Comparison of ENCODE assay signal across 1 cellular context in the genomic region with DNA sequence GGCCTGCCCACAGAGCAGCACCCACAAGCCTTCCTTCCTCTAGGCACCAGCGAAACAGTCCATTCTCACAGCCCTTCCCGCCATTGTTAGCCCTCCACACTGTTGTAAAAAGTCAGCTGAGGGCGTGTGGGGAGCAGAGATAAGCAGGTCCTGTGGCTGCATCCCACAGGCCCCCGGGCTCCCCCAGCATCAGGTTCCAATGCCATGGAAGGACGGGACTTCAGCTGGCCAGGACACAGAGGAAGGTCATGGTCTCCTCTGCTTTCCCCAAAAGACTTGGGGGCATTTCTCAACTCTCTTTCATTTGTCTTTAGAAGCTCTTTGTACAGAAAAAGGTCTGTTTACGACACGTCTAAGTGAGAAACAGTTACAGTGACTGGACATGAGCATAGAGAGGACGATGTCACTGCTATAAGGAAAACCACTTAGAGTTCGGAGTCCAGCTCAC.
A peak's percentile ranks its signal among the peaks of the same experiment; 100 is the strongest.
TF ChIP-seq lines count a peak whose summit lies in the region.

No MANE protein-coding gene starts in this region.

TF ChIP-seq in K562, 482 proteins besides CTCF, POLR2A, EP300 and RAD21 (continued from another document):
- TF ChIP-seq CUX1 (CRISPR knock-in tag; IDR thresholded peaks at IDR 0.05) (0 out of 2 replicates have a peak, but pooled peaks have one; percentile 28), ZNF592 (IDR thresholded peaks at IDR 0.05) (peak; percentile 95), RCOR1 (IDR thresholded peaks at IDR 0.05; ENCODE audit: borderline replicate concordance in 1 of 2, low read depth in 2 of 2, low read length in 2 of 2) (peak in 1 of 2 experiments; percentile 92; a peak in 3 of 4 replicates), ZNF197 (CRISPR knock-in tag; IDR thresholded peaks at IDR 0.05; ENCODE audit: low read depth) (0 out of 2 replicates have a peak, but pooled peaks have one; percentile 30), KLF16 (IDR thresholded peaks at IDR 0.05) (0 out of 2 replicates have a peak, but pooled peaks have one; percentile 38), RAD51 (IDR thresholded peaks at IDR 0.05; ENCODE audit: borderline replicate concordance, low read depth) (peak; percentile 40; the same call in 1 of the 2 replicates), EP400 (IDR thresholded peaks at IDR 0.05) (peak; percentile 48; the same call in 1 of the 2 replicates), CTBP1 (IDR thresholded peaks at IDR 0.05; ENCODE audit: borderline replicate concordance) (peak; percentile 76; the same call in 1 of the 2 replicates), ZNF766 (CRISPR knock-in tag; conservative IDR thresholded peaks at IDR 0.05) (peak; percentile 56; the same call in 1 of the 2 replicates), CBFA2T3 (IDR thresholded peaks at IDR 0.05) (peak; percentile 88), MTA3 (IDR thresholded peaks at IDR 0.05; ENCODE audit: borderline replicate concordance) (peak; percentile 68; the same call in 1 of the 2 replicates), ZNF12 (CRISPR knock-in tag; IDR thresholded peaks at IDR 0.05) (peak; percentile 93)
- TF ChIP-seq, protein P1, sequence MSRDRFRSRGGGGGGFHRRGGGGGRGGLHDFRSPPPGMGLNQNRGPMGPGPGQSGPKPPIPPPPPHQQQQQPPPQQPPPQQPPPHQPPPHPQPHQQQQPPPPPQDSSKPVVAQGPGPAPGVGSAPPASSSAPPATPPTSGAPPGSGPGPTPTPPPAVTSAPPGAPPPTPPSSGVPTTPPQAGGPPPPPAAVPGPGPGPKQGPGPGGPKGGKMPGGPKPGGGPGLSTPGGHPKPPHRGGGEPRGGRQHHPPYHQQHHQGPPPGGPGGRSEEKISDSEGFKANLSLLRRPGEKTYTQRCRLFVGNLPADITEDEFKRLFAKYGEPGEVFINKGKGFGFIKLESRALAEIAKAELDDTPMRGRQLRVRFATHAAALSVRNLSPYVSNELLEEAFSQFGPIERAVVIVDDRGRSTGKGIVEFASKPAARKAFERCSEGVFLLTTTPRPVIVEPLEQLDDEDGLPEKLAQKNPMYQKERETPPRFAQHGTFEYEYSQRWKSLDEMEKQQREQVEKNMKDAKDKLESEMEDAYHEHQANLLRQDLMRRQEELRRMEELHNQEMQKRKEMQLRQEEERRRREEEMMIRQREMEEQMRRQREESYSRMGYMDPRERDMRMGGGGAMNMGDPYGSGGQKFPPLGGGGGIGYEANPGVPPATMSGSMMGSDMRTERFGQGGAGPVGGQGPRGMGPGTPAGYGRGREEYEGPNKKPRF (IDR thresholded peaks at IDR 0.05; ENCODE audit: low read depth, low read length): no peak
